In the genomic region with DNA sequence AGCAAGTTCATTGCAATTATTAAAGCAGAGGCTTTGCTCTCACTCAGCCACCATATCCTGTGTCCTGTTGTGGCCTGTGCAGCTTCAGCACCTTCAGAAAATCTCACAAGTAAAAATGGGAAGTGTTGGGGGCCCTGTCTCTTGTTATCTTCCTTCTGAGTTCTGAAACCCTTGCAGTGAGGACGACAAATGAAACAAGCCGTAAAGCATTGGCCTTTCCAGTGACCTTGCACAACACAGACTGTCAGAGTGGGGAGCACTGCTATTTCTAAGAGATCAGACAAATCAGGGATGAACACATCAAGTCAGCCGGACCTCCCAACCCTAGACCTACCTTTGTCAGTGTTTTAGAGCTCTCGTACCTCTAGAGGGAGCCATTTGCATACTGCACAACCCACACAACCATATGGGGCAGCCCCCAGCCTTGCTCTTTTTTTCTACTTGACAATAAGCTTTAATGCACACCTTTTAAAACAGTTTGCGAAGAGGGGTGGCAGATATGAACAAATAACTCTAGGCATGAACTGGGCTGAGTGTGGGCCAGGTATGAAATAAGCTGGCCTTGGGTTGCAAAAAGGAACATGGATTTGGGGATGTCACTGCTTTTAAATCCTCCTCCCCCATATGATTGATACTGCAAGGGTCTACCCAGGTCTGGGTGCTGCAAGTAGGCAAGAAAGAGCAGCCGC, we compare ENCODE assay signal across 8 cellular contexts.
DNase-seq lines count a peak whose midpoint lies in the region; ATAC-seq, FAIRE-seq and TF ChIP-seq lines count a peak whose summit lies in the region.

No MANE protein-coding gene starts in this region.

- FAIRE-seq in bronchial epithelial cell (lab: Jason Lieb, UNC) = peak; percentile 28

- intact Hi-C loops in Right ventricle myocardium inferior (cut with DNase I) = loop anchor here (5.0 kb wide), 2 partner anchors 228 to 433 kb away; no protein-coding TSS in a partner anchor
- intact Hi-C loops in cardiac septum (cut with DNase I) = loop anchor here (5.0 to 10.0 kb wide), 3 partner anchors 228 to 433 kb away; no protein-coding TSS in a partner anchor
- intact Hi-C loops in testis (cut with DNase I; ENCODE audit: low total_unique reads) = no loop called here

- H3K4me1 ChIP-seq in NT2/D1 (ENCODE audit: insufficient read depth, insufficient read length) = peaks cover 10% of the 10 kb centered on the region
- no peaks in the 10 kb centered on the region for H3K4me1 ChIP-seq in testis

- peak overlapping the region; percentile 23 for H3K9ac ChIP-seq in NT2/D1 (ENCODE audit: insufficient read length, low read depth)

- WGBS in testis, 2 donors = 68 to 86% methylated on average over 6 of the region's 6 CpGs

- H3K9me3 ChIP-seq in NT2/D1 (ENCODE audit: insufficient read depth, low read length) = no peaks in the 10 kb centered on the region
- no peaks in the 10 kb centered on the region for H3K9me3 ChIP-seq in testis

- TF ChIP-seq CTCF in bronchial epithelial cell (IDR thresholded peaks at IDR 0.05; ENCODE audit: insufficient read depth, low read length, severe bottlenecking) = peak; percentile 78
- TF ChIP-seq CTCF in testis (IDR thresholded peaks at IDR 0.05) = peak in 2 of 3 experiments; percentile 36 to 41

- H3K27me3 ChIP-seq in NT2/D1 (ENCODE audit: insufficient read depth, insufficient read length) (no peaks in the 10 kb centered on the region), bronchial epithelial cell (ENCODE audit: control insufficient read depth, insufficient read depth, low read length) (no peaks in the 10 kb centered on the region), testis (no peaks in the 10 kb centered on the region)

- DNase-seq in Right ventricle myocardium inferior (ENCODE audit: missing footprints) = no peak
- no peak for DNase-seq in cardiac septum (ENCODE audit: low spot score)
- peak; percentile 57 for DNase-seq in NT2/D1 (ENCODE audit: low read depth, low spot score)
- DNase-seq in bronchial epithelial cell (ENCODE audit: low read depth) = peak; percentile 53
- peak; percentile 17 for DNase-seq in kidney glomerular epithelial cell (lab: John Stamatoyannopoulos, UW)
- DNase-seq in testis = peak; percentile 56

- H3K4me3 ChIP-seq in NT2/D1 (ENCODE audit: insufficient read length, low read depth) = no peak overlapping the region
- H3K4me3 ChIP-seq in bronchial epithelial cell (ENCODE audit: low read depth, low read length) = no peak overlapping the region
- H3K4me3 ChIP-seq in testis = no peak overlapping the region

- H3K27ac ChIP-seq in testis = no peak overlapping the region

- H3K36me3 ChIP-seq in NT2/D1 (ENCODE audit: insufficient read depth, insufficient read length, low read length) = peaks cover 2% of the 10 kb centered on the region
- no peaks in the 10 kb centered on the region for H3K36me3 ChIP-seq in bronchial epithelial cell (ENCODE audit: control insufficient read depth, insufficient read depth, low read length)
- no peaks in the 10 kb centered on the region for H3K36me3 ChIP-seq in testis (ENCODE audit: low read depth, missing control alignments)

- TF ChIP-seq POLR2A in testis (IDR thresholded peaks at IDR 0.05) = no peak

- ATAC-seq in Right ventricle myocardium inferior (peak; percentile 71), HG02981 (IDR thresholded peaks at IDR 0.05; ENCODE audit: unreplicated experiment) (peak; percentile 45), GM21717 (IDR thresholded peaks at IDR 0.05; ENCODE audit: unreplicated experiment) (no peak)

Comparison
In these comparisons a context has a peak if more than half of its experiments do, and no peak if none do; other contexts are left out.
1. DNase-seq: peak in NT2/D1 (single experiment), bronchial epithelial cell (single experiment), kidney glomerular epithelial cell (single experiment) and testis (single experiment); none in Right ventricle myocardium inferior (single experiment) and cardiac septum (single experiment).